34 cellular contexts compared by ENCODE assay signal in genomic region chr18:38768504-38768903, GRCh38.
"Had no signal": no experiment of that assay in that cellular context is flagged by ENCODE, and none has a peak within 500 bp of the region (broad histone marks: within the 10 kb centered on the region; RNA-seq: fewer than 3 reads in every experiment).

No MANE protein-coding gene starts in this region.

- H3K4me3 ChIP-seq: MG63 had no signal

- H3K9me3 ChIP-seq: MG63 had no signal

- H3K36me3 ChIP-seq: MG63 had no signal

- H3K27me3 ChIP-seq: MG63 had no signal

- DNase-seq: Karpas-422, Kasumi-1, MG63, MM.1S, MV-4-11, NCI-H1048, NCI-H1092, NCI-H1092 treated with DMSO at 0.1 percent for 48 hours, NCI-H1105, NCI-H1105 treated with DMSO at 0.1 percent for 48 hours, NCI-H1417, NCI-H1417 treated with DMSO at 0.1 percent for 48 hours, NCI-H1436, NCI-H1436 treated with DMSO at 0.1 percent for 48 hours, NCI-H146, NCI-H1694, NCI-H1694 treated with DMSO at 0.1 percent for 48 hours, NCI-H187, NCI-H187 treated with DMSO at 0.1 percent for 48 hours, NCI-H1930, NCI-H2029, NCI-H2029 treated with DMSO at 0.1 percent for 48 hours, NCI-H2081, NCI-H2081 treated with DMSO at 0.1 percent for 48 hours, NCI-H2107, NCI-H2171, NCI-H2171 treated with DMSO at 0.1 percent for 48 hours, NCI-H2227 treated with DMSO at 0.1 percent for 48 hours, NCI-H226, NCI-H345, NCI-H446, NCI-H446 treated with DMSO at 0.1 percent for 48 hours, NCI-H510A, NCI-H510A treated with DMSO at 0.1 percent for 48 hours had no signal
